In genomic region chr12:121334513-121335343, GRCh38 we compare ENCODE assay signal across 8 cellular contexts. TPM values are rescaled to one million over a fixed set of nuclear protein-coding genes. Genes with fewer than 3 reads are reported as not detected.
A peak's percentile ranks its signal among the peaks of the same experiment; 100 is the strongest.
DNase-seq lines count a peak whose midpoint lies in the region; ATAC-seq, FAIRE-seq and TF ChIP-seq lines count a peak whose summit lies in the region.

No MANE protein-coding gene starts in this region.

- TF ChIP-seq POLR2A in A549 (IDR thresholded peaks at IDR 0.05; ENCODE audit: low read length) (no peak), lower leg skin (IDR thresholded peaks at IDR 0.05) (no peak)

- ATAC-seq in A549: peak; percentile 97 to 98
- no peak for ATAC-seq in HG03095 (IDR thresholded peaks at IDR 0.05; ENCODE audit: unreplicated experiment)

- DNase-seq in A549 (ENCODE audit: low read depth in 1 of 2, low spot score in 1 of 2): peak; percentile 75 to 85
- peak; percentile 47 for DNase-seq in GF-D8 (lab: John Stamatoyannopoulos, UW)
- DNase-seq in NCI-H1048 (lab: John Stamatoyannopoulos, UW): peak; percentile 36
- DNase-seq in SIG-M5 treated with dmso at 0.1 percent for 504 hours (lab: John Stamatoyannopoulos, UW; ENCODE audit: unreplicated experiment): peak; percentile 91
- DNase-seq in epidermal melanocyte (ENCODE audit: insufficient read length, low spot score): peak; percentile 79
- DNase-seq in mucosa of gallbladder (ENCODE audit: low spot score): peak; percentile 23
- no peak for DNase-seq in lower leg skin (ENCODE audit: low spot score in 2 of 2)

- intact Hi-C loops in lower leg skin (cut with DNase I; ENCODE audit: low total_unique reads): no loop called here

- TF ChIP-seq CTCF in A549 (IDR thresholded peaks at IDR 0.05) (peak; percentile 88), lower leg skin (IDR thresholded peaks at IDR 0.05) (peak in 1 of 3 donors; percentile 15)

- WGBS in A549 (ENCODE audit: missing lambda C conversion rate): 44% methylated on average over 8 of the region's 8 CpGs
- WGBS in lower leg skin, 2 donors: 63 to 64% methylated on average over 8 of the region's 8 CpGs

- TF ChIP-seq EP300 in A549 (IDR thresholded peaks at IDR 0.05): no peak

- peak; percentile 55 to 66 for TF ChIP-seq RAD21 in A549 (conservative IDR thresholded peaks at IDR 0.05 in 1 of 2, IDR thresholded peaks at IDR 0.05 in 1 of 2)

- no peak overlapping the region for H3K27ac ChIP-seq in A549

- FAIRE-seq in A549 (lab: Jason Lieb, UNC): peak; percentile 92

- H3K4me3 ChIP-seq in A549 (no peak overlapping the region), lower leg skin (ENCODE audit: low read depth, poor library complexity, severe bottlenecking) (no peak overlapping the region)

- CTCF ChIA-PET in A549 (lab: Yijun Ruan, JAX): interaction anchor here (0.6 to 8.5 kb wide), 36 partner anchors 11 to 308 kb away, joined by 3 to 117 read pairs (median 5); partner anchors contain the start of genes ANAPC5 and RNF34

- H3K4me1 ChIP-seq in A549: peaks cover 5% of the 10 kb centered on the region; the same call in 1 of the 3 replicates

- H3K9me3 ChIP-seq in A549: no peaks in the 10 kb centered on the region

- H3K4me2 ChIP-seq in A549: no peak overlapping the region

- POLR2A ChIA-PET in A549 (lab: Yijun Ruan, JAX): interaction anchor here (0.6 to 1.4 kb wide), 3 partner anchors 18 to 87 kb away, joined by 3 to 4 read pairs (median 3); no protein-coding TSS in a partner anchor

TF ChIP-seq in A549, 52 proteins besides CTCF, POLR2A, EP300 and RAD21:
- TF ChIP-seq HEYL (CRISPR knock-in tag; IDR thresholded peaks at IDR 0.05): no peak
- TF ChIP-seq SMC3 (IDR thresholded peaks at IDR 0.05): peak; percentile 64
TF ChIP-seq in A549: peak in this region for 1.

RNA-seq across cellular contexts. Expression of gene ANAPC5, which starts 17.5 kb away (rescaled TPM):
- polyA plus RNA-seq in A549 (2011; rRNA removed): 213 and 225 TPM in 2 replicates
- polyA plus RNA-seq in A549 (2012; cell fraction: cytosol; rRNA removed): 182 and 200 TPM in 2 replicates
- polyA plus RNA-seq in A549 (2012; cell fraction: nucleus; rRNA removed): 214 and 271 TPM in 2 replicates
- 88.4 to 91.9 TPM (median 91.6 TPM) in 3 replicates for polyA plus RNA-seq in A549 (2017; fragmentation: RNase III; extraction: RNeasy Plus Mini Kit Qiagen cat#74134 plus additional on column Dnase treatment)
- polyA minus RNA-seq in A549 (2011; rRNA and poly(A)+ RNA removed): 167 and 212 TPM in 2 replicates
- 69.7 TPM for total RNA-seq in mucosa of gallbladder
- 10 to 100 TPM; 73.7 to 97.4 (median 91.5) TPM for total RNA-seq in lower leg skin

RNA-seq across cellular contexts. Expression of gene CAMKK2, which starts 38.2 kb away (rescaled TPM):
- 24.8 and 25.9 TPM in 2 replicates for polyA plus RNA-seq in A549 (2011; rRNA removed)
- 25.4 and 31.2 TPM in 2 replicates for polyA plus RNA-seq in A549 (2012; cell fraction: cytosol; rRNA removed)
- 32.9 and 36.2 TPM in 2 replicates for polyA plus RNA-seq in A549 (2012; cell fraction: nucleus; rRNA removed)
- 15.3 to 16.5 TPM (median 16.3 TPM) in 3 replicates for polyA plus RNA-seq in A549 (2017; fragmentation: RNase III; extraction: RNeasy Plus Mini Kit Qiagen cat#74134 plus additional on column Dnase treatment)
- polyA minus RNA-seq in A549 (2011; rRNA and poly(A)+ RNA removed): 29.4 and 32.4 TPM in 2 replicates
- 36.5 TPM for total RNA-seq in mucosa of gallbladder
- total RNA-seq in lower leg skin: 10 to 100 TPM; 18.2 to 31.4 (median 21.5) TPM

Comparison
In these comparisons a context has a peak if more than half of its experiments do, and no peak if none do; other contexts are left out.
1. DNase-seq: peak in A549 (2 of 2), GF-D8 (single experiment), NCI-H1048 (single experiment), SIG-M5 treated with dmso at 0.1 percent for 504 hours (single experiment), epidermal melanocyte (single experiment) and mucosa of gallbladder (single experiment); none in lower leg skin (0 of 2).